In the genomic region with DNA sequence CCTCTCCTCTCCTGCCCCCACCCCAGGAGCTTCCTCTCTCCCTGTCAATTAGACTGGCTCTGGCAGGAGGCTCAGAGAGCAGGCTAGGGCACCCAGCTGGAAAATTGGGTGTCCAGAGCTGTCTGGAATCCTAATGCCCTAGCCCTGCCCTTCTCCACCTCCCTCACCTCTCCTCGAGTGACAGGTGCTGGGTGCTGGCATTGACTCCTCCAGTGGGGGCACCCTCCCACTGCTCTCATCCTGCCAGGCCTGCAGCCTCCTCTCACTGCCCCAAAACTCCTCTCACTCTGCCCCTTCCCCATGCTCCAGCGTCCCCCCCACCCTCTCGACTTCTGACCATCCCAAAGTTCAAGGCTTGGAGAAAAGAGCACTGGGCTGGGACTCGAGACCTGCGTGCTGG, we compare ENCODE assay signal across 22 cellular contexts.
"Had no signal": no experiment of that assay in that cellular context is flagged by ENCODE, and none has a peak within 500 bp of the region (broad histone marks: within the 10 kb centered on the region; RNA-seq: fewer than 3 reads in every experiment).

No MANE protein-coding gene starts in this region.

- H3K36me3 Mint-ChIP-seq: activated CD4-positive, alpha-beta memory T cell treated with anti-CD3 and anti-CD28 coated beads for 36 hours; activated naive CD8-positive, alpha-beta T cell treated with anti-CD3 and anti-CD28 coated beads for 36 hours; naive B cell; stimulated activated memory B cell treated with anti-CD40 and anti-IgM and Interleukin-4, amounts not matched to agents 10 μg/mL and 1 μg/mL and 100 μg/mL, for 72 hours had no signal

- H3K27me3 ChIP-seq: right lobe of liver, testis, uterus had no signal

- H3K9me3 Mint-ChIP-seq: activated CD4-positive, alpha-beta memory T cell treated with anti-CD3 and anti-CD28 coated beads for 36 hours; activated naive CD8-positive, alpha-beta T cell treated with anti-CD3 and anti-CD28 coated beads for 36 hours; dendritic cell treated with granulocyte-macrophage colony-stimulating factor and Interleukin-4, amounts not matched to agents 40 ng/mL and 50 ng/mL, for 4 days; naive B cell; stimulated activated memory B cell treated with anti-CD40 and anti-IgM and Interleukin-4, amounts not matched to agents 10 μg/mL and 1 μg/mL and 100 μg/mL, for 72 hours had no signal

- H3K36me3 ChIP-seq: lower lobe of right lung, right lobe of liver, uterus had no signal

- DNase-seq: activated CD4-positive, alpha-beta memory T cell treated with anti-CD3 and anti-CD28 coated beads for 36 hours; activated CD4-positive, alpha-beta T cell treated with anti-CD3 and anti-CD28 coated beads for 4 hours; activated CD4-positive, CD25-positive, alpha-beta regulatory T cell; activated naive CD4-positive, alpha-beta T cell treated with Interleukin-2 at 50 U/mL for 16 hours; activated naive CD8-positive, alpha-beta T cell treated with anti-CD3 and anti-CD28 coated beads for 36 hours; activated T-cell treated with anti-CD3 and anti-CD28 coated beads, Interleukin-2, amount 50 U/mL, for 48 hours; effector CD4-positive, alpha-beta T cell; erythroblast; foreskin fibroblast; lower lobe of right lung; naive B cell; posterior cingulate gyrus; right lobe of liver; stimulated activated CD4-positive, alpha-beta T cell treated with anti-CD3 and anti-CD28 coated beads, Interleukin-15, amount 100 ng/mL, for 24 hours; T1000; testis; trophoblast cell; uterus had no signal

- H3K9me3 ChIP-seq: lower lobe of right lung, right lobe of liver, testis, uterus had no signal

- H3K27me3 Mint-ChIP-seq: activated CD4-positive, alpha-beta memory T cell treated with anti-CD3 and anti-CD28 coated beads for 36 hours; activated naive CD8-positive, alpha-beta T cell treated with anti-CD3 and anti-CD28 coated beads for 36 hours had no signal

- H3K4me1 Mint-ChIP-seq: activated naive CD8-positive, alpha-beta T cell treated with anti-CD3 and anti-CD28 coated beads for 36 hours; naive B cell; stimulated activated memory B cell treated with anti-CD40 and anti-IgM and Interleukin-4, amounts not matched to agents 10 μg/mL and 1 μg/mL and 100 μg/mL, for 72 hours had no signal

- H3K4me3 Mint-ChIP-seq: activated CD4-positive, alpha-beta memory T cell treated with anti-CD3 and anti-CD28 coated beads for 36 hours; activated naive CD8-positive, alpha-beta T cell treated with anti-CD3 and anti-CD28 coated beads for 36 hours; dendritic cell treated with granulocyte-macrophage colony-stimulating factor and Interleukin-4, amounts not matched to agents 40 ng/mL and 50 ng/mL, for 4 days; naive B cell; stimulated activated memory B cell treated with anti-CD40 and anti-IgM and Interleukin-4, amounts not matched to agents 10 μg/mL and 1 μg/mL and 100 μg/mL, for 72 hours had no signal

- H3K4me1 ChIP-seq: lower lobe of right lung, right lobe of liver had no signal

- H3K27ac ChIP-seq: lower lobe of right lung, right lobe of liver, skin epidermis, testis, uterus had no signal

- ATAC-seq: left lobe of liver; lower lobe of right lung; right lobe of liver; stimulated activated memory B cell treated with anti-CD40 and anti-IgM and Interleukin-4, amounts not matched to agents 10 μg/mL and 1 μg/mL and 100 μg/mL, for 72 hours had no signal

- H3K27ac Mint-ChIP-seq: activated CD4-positive, alpha-beta memory T cell treated with anti-CD3 and anti-CD28 coated beads for 36 hours; activated naive CD8-positive, alpha-beta T cell treated with anti-CD3 and anti-CD28 coated beads for 36 hours; dendritic cell treated with granulocyte-macrophage colony-stimulating factor and Interleukin-4, amounts not matched to agents 40 ng/mL and 50 ng/mL, for 4 days; stimulated activated memory B cell treated with anti-CD40 and anti-IgM and Interleukin-4, amounts not matched to agents 10 μg/mL and 1 μg/mL and 100 μg/mL, for 72 hours had no signal

- H3K4me3 ChIP-seq: lower lobe of right lung, right lobe of liver, skin epidermis, testis, uterus had no signal
